ENCODE assay signal across 14 cellular contexts in genomic region chr6:170221753-170222400, GRCh38.
DNase-seq lines count a peak whose midpoint lies in the region; ATAC-seq and TF ChIP-seq lines count a peak whose summit lies in the region.
"Had no signal": no experiment of that assay in that cellular context is flagged by ENCODE, and none has a peak within 500 bp of the region (broad histone marks: within the 10 kb centered on the region; RNA-seq: fewer than 3 reads in every experiment).

No MANE protein-coding gene starts in this region.

- peaks cover 15% of the 10 kb centered on the region for H3K27me3 Mint-ChIP-seq in activated naive CD4-positive, alpha-beta T cell treated with anti-CD3 and anti-CD28 coated beads, Interleukin-2, amount 10 ng/mL, durations not matched to agents 7 days and 5 days
- H3K27me3 Mint-ChIP-seq: activated naive CD4-positive, alpha-beta T cell treated with anti-CD3 and anti-CD28 coated beads, Interleukin-2, amount 50 U/mL, for 24 hours had no signal

- no peaks in the 10 kb centered on the region for H3K36me3 ChIP-seq in tibial artery
- H3K36me3 ChIP-seq: BE2C, upper lobe of left lung had no signal

- no peaks in the 10 kb centered on the region for H3K9me3 Mint-ChIP-seq in activated naive CD4-positive, alpha-beta T cell treated with anti-CD3 and anti-CD28 coated beads, Interleukin-2, amount 10 ng/mL, durations not matched to agents 7 days and 5 days
- H3K9me3 Mint-ChIP-seq: activated naive CD4-positive, alpha-beta T cell treated with anti-CD3 and anti-CD28 coated beads, Interleukin-2, amount 50 U/mL, for 24 hours had no signal

- peaks cover 0 to 11% (median 0%) of the 10 kb centered on the region in 4 donors for H3K4me1 ChIP-seq in tibial artery
- H3K4me1 ChIP-seq: BE2C had no signal

- ATAC-seq in GM18867 (IDR thresholded peaks at IDR 0.05; ENCODE audit: unreplicated experiment) (no peak), GM19023 (IDR thresholded peaks at IDR 0.05; ENCODE audit: unreplicated experiment) (no peak)

- no peak overlapping the region for H3K4me3 ChIP-seq in tibial artery
- H3K4me3 ChIP-seq: mucosa of descending colon had no signal

- intact Hi-C loops in tibial artery (cut with DNase I; ENCODE audit: low total_unique reads), result no loop called here

- DNase-seq in activated naive CD4-positive, alpha-beta T cell treated with anti-CD3 and anti-CD28 coated beads, Interleukin-2, amount 10 ng/mL, durations not matched to agents 7 days and 5 days, result peak; percentile 20
- DNase-seq in activated naive CD4-positive, alpha-beta T cell (lab: John Stamatoyannopoulos, UW), result no peak
- peak; percentile 12 for DNase-seq in NCI-H345 treated with DMSO at 0.1 percent for 48 hours (lab: John Stamatoyannopoulos, UW; ENCODE audit: unreplicated experiment)
- peak; percentile 31 for DNase-seq in left kidney (ENCODE audit: low read depth, low spot score)
- peak; percentile 16 to 51 for DNase-seq in tibial artery
- no peak for DNase-seq in NCI-H774 (lab: John Stamatoyannopoulos, UW)
- DNase-seq: activated CD4-positive, alpha-beta T cell treated with anti-CD3 and anti-CD28 coated beads, Interleukin-2, amount 50 U/mL, for 48 hours; BE2C; MM.1S had no signal

- H3K36me3 Mint-ChIP-seq in activated naive CD4-positive, alpha-beta T cell treated with anti-CD3 and anti-CD28 coated beads, Interleukin-2, amount 10 ng/mL, durations not matched to agents 7 days and 5 days, result no peaks in the 10 kb centered on the region
- H3K36me3 Mint-ChIP-seq: activated naive CD4-positive, alpha-beta T cell treated with anti-CD3 and anti-CD28 coated beads, Interleukin-2, amount 50 U/mL, for 24 hours had no signal

- H3K27ac Mint-ChIP-seq in activated naive CD4-positive, alpha-beta T cell treated with anti-CD3 and anti-CD28 coated beads, Interleukin-2, amount 10 ng/mL, durations not matched to agents 7 days and 5 days, result no peak overlapping the region
- H3K27ac Mint-ChIP-seq: activated naive CD4-positive, alpha-beta T cell treated with anti-CD3 and anti-CD28 coated beads, Interleukin-2, amount 50 U/mL, for 24 hours had no signal

- TF ChIP-seq CTCF in tibial artery (IDR thresholded peaks at IDR 0.05), result no peak

- no peak overlapping the region for H3K27ac ChIP-seq in tibial artery
- H3K27ac ChIP-seq: upper lobe of left lung had no signal

- CTCF ChIA-PET in activated naive CD4-positive, alpha-beta T cell treated with anti-CD3 and anti-CD28 coated beads, Interleukin-2, amount 10 ng/mL, durations not matched to agents 7 days and 5 days (lab: Charles Lee), result no interaction called here

- peaks cover 0 to 8% of the 10 kb centered on the region in 2 donors for H3K27me3 ChIP-seq in tibial artery
- H3K27me3 ChIP-seq: BE2C, upper lobe of left lung had no signal

- peaks cover 15% of the 10 kb centered on the region for H3K4me1 Mint-ChIP-seq in activated naive CD4-positive, alpha-beta T cell treated with anti-CD3 and anti-CD28 coated beads, Interleukin-2, amount 10 ng/mL, durations not matched to agents 7 days and 5 days

- H3K9me3 ChIP-seq in tibial artery, result no peaks in the 10 kb centered on the region
- H3K9me3 ChIP-seq: BE2C, mucosa of descending colon, upper lobe of left lung had no signal

- no peak overlapping the region for H3K4me3 Mint-ChIP-seq in activated naive CD4-positive, alpha-beta T cell treated with anti-CD3 and anti-CD28 coated beads, Interleukin-2, amount 10 ng/mL, durations not matched to agents 7 days and 5 days
- H3K4me3 Mint-ChIP-seq: activated naive CD4-positive, alpha-beta T cell treated with anti-CD3 and anti-CD28 coated beads, Interleukin-2, amount 50 U/mL, for 24 hours had no signal

Comparison
In these comparisons a context has a peak if more than half of its experiments do, and no peak if none do; other contexts are left out.
1. DNase-seq: peak in activated naive CD4-positive, alpha-beta T cell treated with anti-CD3 and anti-CD28 coated beads, Interleukin-2, amount 10 ng/mL, durations not matched to agents 7 days and 5 days (single experiment), NCI-H345 treated with DMSO at 0.1 percent for 48 hours (single experiment), left kidney (single experiment) and tibial artery (2 of 2); none in activated naive CD4-positive, alpha-beta T cell (0 of 4) and NCI-H774 (single experiment).